In the genomic region with DNA sequence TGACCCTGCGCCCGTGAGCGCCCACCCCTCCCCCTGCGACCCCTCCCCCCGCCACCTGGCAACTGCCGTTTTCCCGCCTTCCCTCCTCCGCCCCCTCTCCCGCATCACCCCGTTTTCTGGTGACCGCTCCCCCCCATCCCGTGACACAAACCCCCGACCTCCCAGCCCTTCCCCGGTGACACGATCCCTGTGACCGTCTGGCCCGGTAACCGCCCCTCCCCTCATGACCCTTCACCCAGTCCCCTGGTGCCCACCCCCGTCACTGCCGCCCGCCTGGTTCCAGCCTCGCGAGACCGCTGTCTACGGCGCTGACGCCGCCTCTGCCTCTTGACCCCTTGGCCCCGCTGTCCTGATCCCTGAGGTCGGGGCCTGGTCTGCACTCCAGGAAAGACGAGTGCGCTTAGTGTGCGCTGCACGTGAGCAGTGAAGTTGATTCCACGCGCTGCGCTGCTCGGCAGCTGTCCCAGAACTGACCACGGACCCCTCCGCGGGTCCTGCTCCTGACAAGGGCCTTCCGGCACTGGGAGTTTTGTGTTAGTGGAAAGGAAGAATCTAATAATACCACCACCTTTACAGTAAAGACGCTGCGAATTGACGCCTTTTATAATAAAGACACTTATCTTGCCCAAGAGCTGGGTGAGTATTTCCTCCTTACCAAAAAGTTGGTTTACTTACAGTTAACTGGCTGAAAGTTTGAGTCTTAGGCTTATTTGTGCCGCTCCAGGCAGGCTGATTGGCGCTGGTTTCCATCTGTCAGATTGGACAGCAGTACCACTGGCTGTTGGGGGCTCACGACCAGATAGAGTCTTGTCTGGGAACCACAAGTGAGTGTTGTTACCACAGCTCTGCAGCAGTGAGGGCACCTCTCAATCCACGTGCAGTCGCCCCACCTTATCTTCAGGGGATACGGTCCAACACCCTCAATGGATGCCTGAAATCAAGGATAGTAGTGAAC, we compare ENCODE assay signal across 8 cellular contexts. TPM values are rescaled to one million over a fixed set of nuclear protein-coding genes. Genes with fewer than 3 reads are reported as not detected.
DNase-seq lines count a peak whose midpoint lies in the region; ATAC-seq, FAIRE-seq and TF ChIP-seq lines count a peak whose summit lies in the region.

No MANE protein-coding gene starts in this region.

- TF ChIP-seq CTCF in astrocyte (IDR thresholded peaks at IDR 0.05; ENCODE audit: insufficient read depth, low read depth, low read length) (no peak), hepatocyte (IDR thresholded peaks at IDR 0.05; ENCODE audit: poor library complexity) (no peak), gastrocnemius medialis (IDR thresholded peaks at IDR 0.05 in 4 of 5, conservative IDR thresholded peaks at IDR 0.05 in 1 of 5) (no peak)

- no peaks in the 10 kb centered on the region for H3K9me3 ChIP-seq in astrocyte (ENCODE audit: insufficient read depth, low read depth, low read length)
- no peaks in the 10 kb centered on the region for H3K9me3 ChIP-seq in hepatocyte (ENCODE audit: low read depth)
- H3K9me3 ChIP-seq in gastrocnemius medialis, result no peaks in the 10 kb centered on the region

- H3K4me3 Mint-ChIP-seq in astrocyte (ENCODE audit: unreplicated experiment), result peak overlapping the region; percentile 80

- no peak for FAIRE-seq in astrocyte (lab: Jason Lieb, UNC)

- H3K27ac ChIP-seq in astrocyte (ENCODE audit: low read depth, low read length) (peak overlapping the region; percentile 93), hepatocyte (peak overlapping the region; percentile 90), gastrocnemius medialis (peak overlapping the region; percentile 93 to 97 (median 94))

- H2AFZ ChIP-seq in astrocyte (ENCODE audit: low read depth, low read length) (peak overlapping the region; percentile 40), hepatocyte (peak overlapping the region; percentile 50)

- H3K79me2 ChIP-seq in astrocyte (ENCODE audit: insufficient read depth, low read length) (peaks cover 42% of the 10 kb centered on the region), hepatocyte (peaks cover 37% of the 10 kb centered on the region)

- in situ Hi-C loops in gastrocnemius medialis (cut with MboI; ENCODE audit: low sequenced_read_pairs in 4 of 4), result no loop called here

- peaks cover 3% of the 10 kb centered on the region for H3K36me3 ChIP-seq in astrocyte (ENCODE audit: insufficient read depth, low read length)
- no peaks in the 10 kb centered on the region for H3K36me3 ChIP-seq in hepatocyte (replicated peaks; ENCODE audit: insufficient read depth, low read depth)
- H3K36me3 ChIP-seq in gastrocnemius medialis, result peaks cover 0 to 4% of the 10 kb centered on the region in 2 donors

- no peaks in the 10 kb centered on the region for H3K27me3 Mint-ChIP-seq in astrocyte (ENCODE audit: low read depth, unreplicated experiment)

- peaks cover 14% of the 10 kb centered on the region for H3K4me1 ChIP-seq in astrocyte (ENCODE audit: insufficient read depth, low read length)
- H3K4me1 ChIP-seq in hepatocyte (ENCODE audit: insufficient read depth), result peaks cover 7% of the 10 kb centered on the region
- H3K4me1 ChIP-seq in gastrocnemius medialis, result peaks cover 17 to 22% of the 10 kb centered on the region in 2 donors

- intact Hi-C loops in gastrocnemius medialis (cut with DNase I; ENCODE audit: low total_unique reads), result loop anchor here (1.0 to 10.0 kb wide), 5 partner anchors 60 to 1250 kb away; a partner anchor contains a TSS

- TF ChIP-seq POLR2A in gastrocnemius medialis (IDR thresholded peaks at IDR 0.05), result no peak

- H3K4me1 Mint-ChIP-seq in astrocyte (ENCODE audit: low read depth, unreplicated experiment), result peaks cover 5% of the 10 kb centered on the region

- DNase-seq in GM04503 (ENCODE audit: low read depth), result peak; percentile 12
- DNase-seq in HPDE6-E6E7 (ENCODE audit: extremely low spot score), result peak; percentile 41
- DNase-seq in SW480 (ENCODE audit: low spot score), result peak; percentile 19
- peak; percentile 28 for DNase-seq in astrocyte (ENCODE audit: low read depth)
- peak; percentile 87 for DNase-seq in hepatocyte (ENCODE audit: low spot score)
- DNase-seq in gastrocnemius medialis, result peak; percentile 53 to 71
- no peak for DNase-seq in NCI-H2107 (lab: John Stamatoyannopoulos, UW)
- no peak for DNase-seq in NCI-H128 (lab: John Stamatoyannopoulos, UW; ENCODE audit: unreplicated experiment)

- H4K20me1 ChIP-seq in astrocyte (ENCODE audit: insufficient read depth, low read length), result peaks cover 29% of the 10 kb centered on the region
- peaks cover 3% of the 10 kb centered on the region for H4K20me1 ChIP-seq in hepatocyte (ENCODE audit: insufficient read depth, poor library complexity, severe bottlenecking)

- H3K27ac Mint-ChIP-seq in astrocyte (ENCODE audit: unreplicated experiment), result peak overlapping the region; percentile 24

- no peaks in the 10 kb centered on the region for H3K9me3 Mint-ChIP-seq in astrocyte (ENCODE audit: unreplicated experiment)

- peak overlapping the region; percentile 70 for H3K4me3 ChIP-seq in astrocyte (ENCODE audit: insufficient read depth, low read depth, low read length)
- peak overlapping the region; percentile 78 for H3K4me3 ChIP-seq in hepatocyte
- peak overlapping the region; percentile 54 to 98 (median 87) for H3K4me3 ChIP-seq in gastrocnemius medialis

- H3K9me2 ChIP-seq in hepatocyte (replicated peaks; ENCODE audit: insufficient read depth), result no peaks in the 10 kb centered on the region

- ATAC-seq in gastrocnemius medialis, result peak; percentile 43 to 63

- H3K4me2 ChIP-seq in astrocyte (ENCODE audit: low read length) (peak overlapping the region; percentile 99), hepatocyte (peak overlapping the region; percentile 93)

- H3K27me3 ChIP-seq in astrocyte (ENCODE audit: insufficient read depth, low read length) (no peaks in the 10 kb centered on the region), hepatocyte (no peaks in the 10 kb centered on the region), gastrocnemius medialis (no peaks in the 10 kb centered on the region)

- peak overlapping the region; percentile 98 for H3K9ac ChIP-seq in astrocyte (ENCODE audit: low read length)

- 23% methylated on average over 30 of the region's 51 CpGs for WGBS in hepatocyte (ENCODE audit: low lambda C conversion rate, missing lambda C conversion rate)

- peaks cover 5% of the 10 kb centered on the region for H3K36me3 Mint-ChIP-seq in astrocyte (ENCODE audit: low read depth, unreplicated experiment)

RNA-seq across cellular contexts. Expression of a gene that starts 59.2 kb away (rescaled TPM):
- total RNA-seq in astrocyte (8.2 and 10.2 TPM in 2 replicates), hepatocyte (5.8 and 6.8 TPM in 2 replicates), gastrocnemius medialis (1 to 10 TPM; 5.8 to 7.8 (median 6.5) TPM)
- polyA plus RNA-seq in hepatocyte, result 16.1 and 24.3 TPM in 2 replicates

RNA-seq across cellular contexts. Expression of a gene that starts 59.3 kb away (rescaled TPM):
- total RNA-seq in astrocyte (15.7 and 16.5 TPM in 2 replicates), hepatocyte (7.1 and 8.9 TPM in 2 replicates), gastrocnemius medialis (10 to 100 TPM; 11.1 to 24.0 (median 21.2) TPM)
- polyA plus RNA-seq in hepatocyte, result 30.6 and 31.8 TPM in 2 replicates

Comparison
In these comparisons a context has a peak if more than half of its experiments do, and no peak if none do; other contexts are left out.
1. DNase-seq: peak in GM04503 (single experiment), HPDE6-E6E7 (single experiment), SW480 (single experiment), astrocyte (single experiment), hepatocyte (single experiment) and gastrocnemius medialis (2 of 2); none in NCI-H2107 (single experiment) and NCI-H128 (single experiment).
2. Peak in every context shown above with its lines, with median percentiles within 50 percentile points of each other: H3K27ac ChIP-seq and H3K4me3 ChIP-seq.